20 cellular contexts compared by ENCODE assay signal in the genomic region with DNA sequence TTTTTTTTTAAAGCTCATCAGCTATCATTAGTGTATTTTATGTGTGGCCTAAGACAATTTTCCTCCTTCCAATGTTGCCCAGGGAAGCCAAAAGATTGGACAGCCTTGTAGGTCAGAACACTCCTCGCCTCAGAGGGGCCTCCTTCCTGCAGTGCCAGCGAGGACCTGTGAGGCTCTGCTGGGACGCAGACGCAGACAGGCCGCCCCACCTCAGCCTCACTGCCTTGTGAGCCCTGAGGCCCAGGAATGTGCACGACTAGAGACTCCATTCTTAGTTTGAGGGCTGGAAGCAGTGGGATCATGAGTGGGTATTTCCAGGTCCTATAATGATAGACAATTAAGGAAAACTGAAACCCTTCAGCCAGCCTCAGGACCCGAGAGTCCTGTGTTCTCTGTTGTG.
"Had no signal": no experiment of that assay in that cellular context is flagged by ENCODE, and none has a peak within 500 bp of the region (broad histone marks: within the 10 kb centered on the region; RNA-seq: fewer than 3 reads in every experiment).

No MANE protein-coding gene starts in this region.

- H3K27me3 ChIP-seq: cardiac muscle cell, thyroid gland, upper lobe of right lung had no signal

- H3K4me1 ChIP-seq: upper lobe of right lung had no signal

- H3K9me3 ChIP-seq: thyroid gland, upper lobe of right lung had no signal

- H3K36me3 Mint-ChIP-seq: natural killer cell had no signal

- ATAC-seq: left ventricle myocardium superior; natural killer cell; stimulated activated naive CD8-positive, alpha-beta T cell treated with anti-CD3 and anti-CD28 coated beads, Interleukin-15, Interleukin-2, amounts not matched to agents 100 U/mL and 50 U/mL, for 24 hours; T-helper 17 cell; upper lobe of right lung had no signal

- H3K4me3 Mint-ChIP-seq: activated CD4-positive, alpha-beta memory T cell treated with anti-CD3 and anti-CD28 coated beads for 36 hours; activated naive CD8-positive, alpha-beta T cell treated with anti-CD3 and anti-CD28 coated beads, Interleukin-2, amount 10 ng/mL, durations not matched to agents 7 days and 5 days; natural killer cell; T-helper 17 cell had no signal

- H3K9me3 Mint-ChIP-seq: activated CD4-positive, alpha-beta memory T cell treated with anti-CD3 and anti-CD28 coated beads for 36 hours; natural killer cell had no signal

- H3K27ac ChIP-seq: cardiac muscle cell, thyroid gland, upper lobe of right lung had no signal

- H3K4me1 Mint-ChIP-seq: activated naive CD8-positive, alpha-beta T cell treated with anti-CD3 and anti-CD28 coated beads, Interleukin-2, amount 10 ng/mL, durations not matched to agents 7 days and 5 days had no signal

- H3K36me3 ChIP-seq: cardiac muscle cell, thyroid gland had no signal

- H3K27me3 Mint-ChIP-seq: activated CD4-positive, alpha-beta memory T cell treated with anti-CD3 and anti-CD28 coated beads for 36 hours; activated naive CD8-positive, alpha-beta T cell treated with anti-CD3 and anti-CD28 coated beads, Interleukin-2, amount 10 ng/mL, durations not matched to agents 7 days and 5 days; T-helper 17 cell had no signal

- H3K4me3 ChIP-seq: cardiac muscle cell, thyroid gland, upper lobe of right lung had no signal

- DNase-seq: activated CD4-positive, alpha-beta memory T cell treated with anti-CD3 and anti-CD28 coated beads for 36 hours; activated CD4-positive, alpha-beta T cell treated with anti-CD3 and anti-CD28 coated beads for 48 hours; activated CD4-positive, CD25-positive, alpha-beta regulatory T cell; activated naive CD4-positive, alpha-beta T cell treated with Interleukin-2 at 50 U/mL for 16 hours; activated naive CD8-positive, alpha-beta T cell treated with anti-CD3 and anti-CD28 coated beads, Interleukin-2, amount 10 ng/mL, durations not matched to agents 7 days and 5 days; activated T-cell treated with anti-CD3 and anti-CD28 coated beads, Interleukin-2, amount 50 U/mL, for 48 hours; amygdala; foreskin melanocyte; left ventricle myocardium superior; mammary epithelial cell; midbrain; natural killer cell; nucleus accumbens; retina; stimulated activated CD4-positive, alpha-beta T cell treated with anti-CD3 and anti-CD28 coated beads, Interleukin-4, amount 100 ng/mL, for 24 hours; stimulated activated naive CD8-positive, alpha-beta T cell treated with anti-CD3 and anti-CD28 coated beads, Interleukin-15, Interleukin-2, amounts not matched to agents 100 U/mL and 50 U/mL, for 24 hours; T-helper 17 cell; thyroid gland; upper lobe of right lung had no signal

- H3K27ac Mint-ChIP-seq: activated CD4-positive, alpha-beta memory T cell treated with anti-CD3 and anti-CD28 coated beads for 36 hours; activated naive CD8-positive, alpha-beta T cell treated with anti-CD3 and anti-CD28 coated beads, Interleukin-2, amount 10 ng/mL, durations not matched to agents 7 days and 5 days; natural killer cell; T-helper 17 cell had no signal
